ENCODE assay signal across 8 cellular contexts in the genomic region with DNA sequence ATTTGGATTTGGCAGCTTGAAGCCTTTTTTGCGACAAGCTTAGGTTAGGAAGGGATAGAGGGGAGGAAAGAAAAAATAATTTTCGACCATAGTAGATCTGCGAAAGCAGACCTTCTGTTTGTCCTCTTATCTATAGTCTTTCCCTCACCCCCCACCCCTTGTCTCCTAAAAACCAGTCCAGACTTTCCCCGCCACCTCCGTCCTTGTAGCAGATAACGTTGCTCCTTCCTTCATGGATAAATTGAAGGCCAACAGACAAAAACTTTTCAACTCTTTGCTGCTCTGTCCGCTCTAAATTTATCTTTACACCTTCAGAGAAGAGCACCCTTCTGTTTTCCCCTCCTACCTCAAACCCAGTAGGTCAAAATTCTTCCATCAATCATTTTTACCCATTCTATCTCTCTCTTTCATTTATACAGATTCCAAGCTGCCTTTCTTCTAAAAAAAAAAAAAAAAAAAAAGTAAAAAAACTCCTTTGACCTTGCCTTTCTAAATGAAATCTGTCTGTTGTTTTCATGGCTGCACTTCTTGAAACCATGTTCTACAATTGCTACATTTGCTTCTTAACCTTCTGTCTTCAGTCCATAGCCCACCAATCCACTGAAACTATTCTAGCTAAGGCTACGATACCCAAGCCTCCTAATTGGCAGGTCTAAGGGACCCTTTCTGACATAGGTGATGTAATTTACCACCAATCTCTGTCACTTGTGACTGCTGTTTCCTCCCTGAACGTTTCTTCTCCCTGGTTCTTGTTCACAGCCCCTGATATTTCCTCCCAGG. TPM values are rescaled to one million over a fixed set of nuclear protein-coding genes. Genes with fewer than 3 reads are reported as not detected.
DNase-seq lines count a peak whose midpoint lies in the region; ATAC-seq and TF ChIP-seq lines count a peak whose summit lies in the region.

No MANE protein-coding gene starts in this region.

- intact Hi-C loops in mammary epithelial cell (cut with micrococcal nuclease): loop anchor here (1.0 to 5.0 kb wide), 6 partner anchors 137 to 669 kb away; a partner anchor contains a TSS

- peak overlapping the region; percentile 70 for H2AFZ ChIP-seq in mammary epithelial cell (ENCODE audit: low read depth, low read length)

- H3K27me3 ChIP-seq in BLaER1 (no peaks in the 10 kb centered on the region), HUES48 (ENCODE audit: control insufficient read depth, insufficient read depth, low read length) (no peaks in the 10 kb centered on the region), mammary epithelial cell (ENCODE audit: insufficient read depth, low read length) (no peaks in the 10 kb centered on the region), mucosa of stomach (ENCODE audit: control insufficient read depth, insufficient read depth, low read length) (no peaks in the 10 kb centered on the region)

- H3K27ac ChIP-seq in BLaER1 (peak overlapping the region; percentile 79), HUES48 (ENCODE audit: low read depth, low read length) (peak overlapping the region; percentile 85), mammary epithelial cell (ENCODE audit: insufficient read depth, low read depth, low read length) (peak overlapping the region; percentile 94)

- dilution Hi-C loops in mammary epithelial cell (cut with HindIII; ENCODE audit: low sequenced_read_pairs): loop anchor here (5.0 kb wide), 1 partner anchor 239 kb away; no protein-coding TSS in a partner anchor

- ATAC-seq in HG02763 (IDR thresholded peaks at IDR 0.05; ENCODE audit: unreplicated experiment) (no peak), GM18511 (IDR thresholded peaks at IDR 0.05; ENCODE audit: unreplicated experiment) (no peak), HG02973 (IDR thresholded peaks at IDR 0.05; ENCODE audit: unreplicated experiment) (no peak)

- BruUV-seq in mammary epithelial cell (replicated peaks; lab: Mats Ljungman, UMichigan): no TSS peak

- peaks cover 42% of the 10 kb centered on the region for H3K4me1 ChIP-seq in BLaER1
- H3K4me1 ChIP-seq in HUES48 (ENCODE audit: control insufficient read depth, insufficient read depth, low read length): peaks cover 23% of the 10 kb centered on the region
- peaks cover 23% of the 10 kb centered on the region for H3K4me1 ChIP-seq in mammary epithelial cell (ENCODE audit: insufficient read depth, low read length)
- peaks cover 9% of the 10 kb centered on the region for H3K4me1 ChIP-seq in mucosa of stomach (ENCODE audit: control insufficient read depth, insufficient read depth, low read length)

- no peak for TF ChIP-seq CTCF in mammary epithelial cell (conservative IDR thresholded peaks at IDR 0.05 in 1 of 2, IDR thresholded peaks at IDR 0.05 in 1 of 2; ENCODE audit: extremely low read depth in 1 of 2, insufficient read depth in 1 of 2, low read depth in 1 of 2, low read length in 2 of 2)

- H3K36me3 ChIP-seq in BLaER1 (no peaks in the 10 kb centered on the region), HUES48 (ENCODE audit: control insufficient read depth, insufficient read depth, low read length) (no peaks in the 10 kb centered on the region), mammary epithelial cell (ENCODE audit: insufficient read depth, low read length) (no peaks in the 10 kb centered on the region), mucosa of stomach (ENCODE audit: control insufficient read depth, insufficient read depth, low read length) (no peaks in the 10 kb centered on the region)

- H4K20me1 ChIP-seq in BLaER1 (no peaks in the 10 kb centered on the region), mammary epithelial cell (ENCODE audit: insufficient read depth, low read length) (no peaks in the 10 kb centered on the region)

- peaks cover 4% of the 10 kb centered on the region for H3K79me2 ChIP-seq in mammary epithelial cell (ENCODE audit: insufficient read depth, low read length)

- H3K4me2 ChIP-seq in BLaER1 (peak overlapping the region; percentile 98), mammary epithelial cell (ENCODE audit: insufficient read depth, low read depth, low read length) (peak overlapping the region; percentile 79)

- H3K4me3 ChIP-seq in BLaER1 (peak overlapping the region; percentile 72), HUES48 (ENCODE audit: low read depth, low read length) (peak overlapping the region; percentile 91), mammary epithelial cell (replicated peaks in 1 of 3; ENCODE audit: insufficient read depth in 1 of 3, low read depth in 2 of 3, low read length in 3 of 3) (peak overlapping the region; percentile 61 to 71 (median 68)), mucosa of stomach (ENCODE audit: low read length) (peak overlapping the region; percentile 64)

- WGBS in mammary epithelial cell (ENCODE audit: low coverage, missing lambda C conversion rate): 28% methylated on average over 5 of the region's 9 CpGs

- CTCF ChIA-PET in mammary epithelial cell (lab: Charles Lee; ENCODE audit: low non-redundant PET): interaction anchor here (1.5 kb wide), 1 partner anchor 10 kb away, joined by 8 read pairs; no protein-coding TSS in a partner anchor

- H3K9me3 ChIP-seq in BLaER1 (no peaks in the 10 kb centered on the region; the same call in 1 of the 2 replicates), HUES48 (ENCODE audit: control insufficient read depth, insufficient read depth, low read length) (no peaks in the 10 kb centered on the region), mammary epithelial cell (replicated peaks; ENCODE audit: insufficient read depth, low read length) (no peaks in the 10 kb centered on the region), mucosa of stomach (ENCODE audit: control insufficient read depth, low read length) (no peaks in the 10 kb centered on the region)

- in situ Hi-C loops in mammary epithelial cell (cut with MboI; ENCODE audit: low sequenced_read_pairs in 2 of 2): loop anchor here in 1 of 2 donors (5.0 to 25.0 kb wide), 2 partner anchors 144 to 674 kb away; a partner anchor contains a TSS

- H3K9ac ChIP-seq in BLaER1 (peak overlapping the region; percentile 87), HUES48 (ENCODE audit: low read depth, low read length) (peak overlapping the region; percentile 82), mammary epithelial cell (ENCODE audit: insufficient read depth, low read length) (peak overlapping the region; percentile 98), mucosa of stomach (ENCODE audit: low read length) (peak overlapping the region; percentile 85)

- DNase-seq in mammary epithelial cell (no peak), AG08396 (ENCODE audit: low spot score) (no peak)

RNA-seq across cellular contexts. Expression of a gene that starts 11.1 kb away (rescaled TPM):
- total RNA-seq in mammary epithelial cell: 10 to 100 TPM; 44.8 to 57.7 TPM
- 18.1 TPM for polyA plus RNA-seq in mammary epithelial cell
- 60.7 TPM for polyA minus RNA-seq in mammary epithelial cell

RNA-seq across cellular contexts. Expression of a gene that starts 29.2 kb away (rescaled TPM):
- total RNA-seq in mammary epithelial cell: 100 to 1,000 TPM in 1 of 2 donors, 10 to 100 TPM in 1; 85.5 to 132 TPM
- polyA plus RNA-seq in mammary epithelial cell: 58.3 TPM
- polyA minus RNA-seq in mammary epithelial cell: 88.5 TPM
